In genomic region chr17:56833812-56834379, GRCh38 we compare ENCODE assay signal across 8 cellular contexts. TPM values are rescaled to one million over a fixed set of nuclear protein-coding genes. Genes with fewer than 3 reads are reported as not detected.
A peak's percentile ranks its signal among the peaks of the same experiment; 100 is the strongest.
DNase-seq lines count a peak whose midpoint lies in the region; ATAC-seq and TF ChIP-seq lines count a peak whose summit lies in the region.

A gene with protein sequence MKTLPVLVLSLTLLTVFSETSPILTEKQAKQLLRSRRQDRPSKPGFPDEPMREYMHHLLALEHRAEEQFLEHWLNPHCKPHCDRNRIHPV (minus strand): TSS chr17:56833920. CDS start chr17:56815810, 18,110 bp downstream.
Gene DGKE, plus strand, starts transcription at chr17:56834151. Its CDS starts 645 bp downstream, at chr17:56834796.

- H4K91ac ChIP-seq in H9 (ENCODE audit: insufficient read length, low read depth, low read length) (no peak within 1 kb of the TSS), neuronal stem cell (ENCODE audit: low read depth, low read length, poor library complexity) (no peak within 1 kb of the TSS)

- peaks cover 5% of the 10 kb centered on the region; the same call in 1 of the 2 replicates for H3K27me3 ChIP-seq in H9 (ENCODE audit: insufficient read depth, low read length)
- no peaks in the 10 kb centered on the region for H3K27me3 ChIP-seq in Loucy (ENCODE audit: insufficient read depth, low read length, poor library complexity, severe bottlenecking)
- H3K27me3 ChIP-seq in foreskin keratinocyte: no peaks in the 10 kb centered on the region
- H3K27me3 ChIP-seq in neuronal stem cell (ENCODE audit: control insufficient read depth in 3 of 3, insufficient read depth in 3 of 3, low read depth in 1 of 3, low read length in 3 of 3): peaks cover 0 to 15% (median 0%) of the 10 kb centered on the region in 3 experiments
- peaks cover 0 to 2% (median 0%) of the 10 kb centered on the region in 5 donors for H3K27me3 ChIP-seq in subcutaneous abdominal adipose tissue (ENCODE audit: control insufficient read depth in 5 of 5, insufficient read depth in 4 of 5, low read length in 5 of 5)

- H3K36me3 ChIP-seq in ES-I3 (ENCODE audit: insufficient read depth, low read length) (no peaks in the 10 kb centered on the region), Loucy (ENCODE audit: insufficient read depth, low read length) (peaks cover 5% of the 10 kb centered on the region; the same call in 1 of the 2 replicates), neuronal stem cell (replicated peaks in 1 of 2; ENCODE audit: control insufficient read depth in 2 of 2, insufficient read depth in 2 of 2, low read length in 2 of 2) (peaks cover 0 to 6% of the 10 kb centered on the region in 2 donors), subcutaneous abdominal adipose tissue (ENCODE audit: control insufficient read depth in 5 of 5, insufficient read depth in 5 of 5, low read length in 5 of 5) (peaks cover 0 to 8% (median 0%) of the 10 kb centered on the region in 5 donors)

- no peak within 1 kb of the TSS for H2BK12ac ChIP-seq in H9 (ENCODE audit: insufficient read length, low read depth, low read length)
- H2BK12ac ChIP-seq in neuronal stem cell (ENCODE audit: low read length): peak within 1 kb of the TSS; percentile 87

- H2BK120ac ChIP-seq in H9 (ENCODE audit: low read depth, low read length, poor library complexity, severe bottlenecking) (no peak within 1 kb of the TSS), neuronal stem cell (ENCODE audit: low read depth, low read length) (peak within 1 kb of the TSS; percentile 73)

- H3K23ac ChIP-seq in H9 (ENCODE audit: insufficient read length, low read depth, low read length): no peak within 1 kb of the TSS
- peak within 1 kb of the TSS; percentile 92 for H3K23ac ChIP-seq in neuronal stem cell (ENCODE audit: low read depth, low read length, poor library complexity)

- H3K56ac ChIP-seq in H9 (ENCODE audit: insufficient read length, low read depth, low read length): no peak within 1 kb of the TSS

- H3K79me1 ChIP-seq in H9 (ENCODE audit: insufficient read depth, low read depth, low read length, poor library complexity, severe bottlenecking) (no peaks in the 10 kb centered on the region), neuronal stem cell (ENCODE audit: low read depth, low read length) (peaks cover 3% of the 10 kb centered on the region)

- H2BK5ac ChIP-seq in H9 (ENCODE audit: insufficient read length, low read length): no peak within 1 kb of the TSS
- H2BK5ac ChIP-seq in neuronal stem cell (ENCODE audit: low read length): peak within 1 kb of the TSS; percentile 83

- no peak within 1 kb of the TSS for H4K5ac ChIP-seq in H9 (ENCODE audit: insufficient read length, low read depth, low read length)

- no peak within 1 kb of the TSS for H3K4ac ChIP-seq in H9 (ENCODE audit: low read depth, low read length)
- H3K4ac ChIP-seq in neuronal stem cell (ENCODE audit: low read length): peak within 1 kb of the TSS; percentile 85

- H3K27ac ChIP-seq in H9 (ENCODE audit: insufficient read length, low read depth, low read length): no peak within 1 kb of the TSS
- peak within 1 kb of the TSS; percentile 70 for H3K27ac ChIP-seq in foreskin keratinocyte
- peak within 1 kb of the TSS; percentile 34 for H3K27ac ChIP-seq in neuronal stem cell (replicated peaks; ENCODE audit: low read length)
- peak within 1 kb of the TSS; percentile 72 for H3K27ac ChIP-seq in subcutaneous abdominal adipose tissue (ENCODE audit: low read depth, low read length)

- H3K18ac ChIP-seq in H9 (ENCODE audit: insufficient read length, low read depth, low read length) (no peak within 1 kb of the TSS), neuronal stem cell (ENCODE audit: low read length) (peak within 1 kb of the TSS; percentile 97)

- H3T11ph ChIP-seq in H9 (ENCODE audit: low read length): no peak within 1 kb of the TSS

- WGBS in H9 (ENCODE audit: extremely low coverage, insufficient read length, low lambda C conversion rate): no CpG with 5 or more reads among the region's 65 CpGs
- WGBS in neuronal stem cell (ENCODE audit: extremely low coverage in 2 of 2, insufficient read length in 2 of 2, insufficient replicate concordance in 1 of 2), 2 donors: no CpG with 5 or more reads among the region's 65 CpGs

- H3K4me2 ChIP-seq in H9 (ENCODE audit: insufficient read depth, insufficient read length, low read length) (peak within 1 kb of the TSS; percentile 86), Loucy (ENCODE audit: low read depth, low read length, poor library complexity, severe bottlenecking) (peak within 1 kb of the TSS; percentile 96), neuronal stem cell (ENCODE audit: insufficient read depth, low read length, poor library complexity, severe bottlenecking) (peak within 1 kb of the TSS; percentile 99)

- H3K79me2 ChIP-seq in H9 (ENCODE audit: insufficient read depth, low read length) (no peaks in the 10 kb centered on the region; the same call in 1 of the 2 replicates), Loucy (ENCODE audit: insufficient read depth, low read length) (peaks cover 89% of the 10 kb centered on the region)

- no peak within 1 kb of the TSS for H2AK5ac ChIP-seq in H9 (ENCODE audit: insufficient read length, low read length)
- H2AK5ac ChIP-seq in neuronal stem cell (ENCODE audit: low read depth, low read length): no peak within 1 kb of the TSS

- TF ChIP-seq CTCF in H9 (conservative IDR thresholded peaks at IDR 0.05): no peak
- no peak for TF ChIP-seq CTCF in Loucy (conservative IDR thresholded peaks at IDR 0.05; ENCODE audit: low read length)
- no peak for TF ChIP-seq CTCF in foreskin keratinocyte (conservative IDR thresholded peaks at IDR 0.05)

- H3K27ac Mint-ChIP-seq in H9: no peak within 1 kb of the TSS; a peak in 1 of 7 replicates

- H3K4me3 ChIP-seq in Loucy (ENCODE audit: low read length, poor library complexity, severe bottlenecking) (peak within 1 kb of the TSS; percentile 92), neuronal stem cell (ENCODE audit: low read length in 2 of 2) (peak within 1 kb of the TSS; percentile 74 to 89), subcutaneous abdominal adipose tissue (ENCODE audit: low read depth in 1 of 5, low read length in 5 of 5) (peak within 1 kb of the TSS; percentile 62 to 85 (median 80))

- H3K9me2 ChIP-seq in Loucy (replicated peaks; ENCODE audit: low read depth, low read length): no peaks in the 10 kb centered on the region

- H3F3A ChIP-seq in Loucy (ENCODE audit: low read depth): no peaks in the 10 kb centered on the region

- H4K20me1 ChIP-seq in H9 (ENCODE audit: control insufficient read depth, insufficient read depth, insufficient read length): no peaks in the 10 kb centered on the region
- H4K20me1 ChIP-seq in Loucy (ENCODE audit: insufficient read depth, low read length, poor library complexity, severe bottlenecking): peaks cover 65% of the 10 kb centered on the region

- H3K9me3 Mint-ChIP-seq in H9: no peaks in the 10 kb centered on the region; a peak in 1 of 5 replicates

- H3K4me1 ChIP-seq in ES-I3 (ENCODE audit: insufficient read depth, low read length) (peaks cover 17% of the 10 kb centered on the region), H9 (ENCODE audit: insufficient read depth, low read length) (no peaks in the 10 kb centered on the region; the same call in 1 of the 2 replicates), Loucy (ENCODE audit: insufficient read depth, low read length, poor library complexity, severe bottlenecking) (peaks cover 68% of the 10 kb centered on the region), foreskin keratinocyte (peaks cover 12% of the 10 kb centered on the region), neuronal stem cell (ENCODE audit: control insufficient read depth in 2 of 2, insufficient read depth in 1 of 2, low read depth in 1 of 2, low read length in 2 of 2) (peaks cover 3 to 8% of the 10 kb centered on the region in 2 donors), subcutaneous abdominal adipose tissue (ENCODE audit: control insufficient read depth in 5 of 5, insufficient read depth in 5 of 5, low read length in 5 of 5) (peaks cover 0 to 55% (median 30%) of the 10 kb centered on the region in 5 donors)

- H2BK15ac ChIP-seq in H9 (ENCODE audit: low read depth, low read length): no peak within 1 kb of the TSS
- H2BK15ac ChIP-seq in neuronal stem cell (ENCODE audit: low read length): peak within 1 kb of the TSS; percentile 90

- H3K9ac ChIP-seq in ES-I3 (ENCODE audit: low read depth, low read length) (peak within 1 kb of the TSS; percentile 73), H9 (ENCODE audit: extremely low read depth, insufficient read length, low read length) (no peak within 1 kb of the TSS), Loucy (ENCODE audit: low read depth, low read length, poor library complexity, severe bottlenecking) (peak within 1 kb of the TSS; percentile 87), neuronal stem cell (ENCODE audit: low read depth, low read length, poor library complexity) (peak within 1 kb of the TSS; percentile 89), subcutaneous abdominal adipose tissue (ENCODE audit: low read length in 5 of 5) (peak within 1 kb of the TSS in 4 of 5 donors; percentile 26 to 76 (median 70))

- no peak within 1 kb of the TSS for H4K8ac ChIP-seq in H9 (replicated peaks; ENCODE audit: insufficient read length, low read depth, low read length)
- H4K8ac ChIP-seq in neuronal stem cell (ENCODE audit: low read depth, low read length): no peak within 1 kb of the TSS

- H3K14ac ChIP-seq in H9 (ENCODE audit: insufficient read depth, low read length) (peak within 1 kb of the TSS; percentile 64), neuronal stem cell (ENCODE audit: low read length) (peak within 1 kb of the TSS; percentile 96)

- no peaks in the 10 kb centered on the region for H3K9me3 ChIP-seq in ES-I3 (ENCODE audit: control insufficient read depth, insufficient read depth, low read length)
- no peaks in the 10 kb centered on the region for H3K9me3 ChIP-seq in H9 (ENCODE audit: control insufficient read depth, low read depth, low read length)
- H3K9me3 ChIP-seq in Loucy (ENCODE audit: insufficient read depth, low read depth, low read length): no peaks in the 10 kb centered on the region
- H3K9me3 ChIP-seq in neuronal stem cell (replicated peaks in 1 of 2; ENCODE audit: control insufficient read depth in 2 of 2, insufficient read depth in 1 of 2, low read depth in 1 of 2, low read length in 2 of 2): peaks cover 0 to 8% of the 10 kb centered on the region in 2 donors
- no peaks in the 10 kb centered on the region for H3K9me3 ChIP-seq in subcutaneous abdominal adipose tissue (ENCODE audit: control insufficient read depth in 5 of 5, low read length in 5 of 5)

- H3K4me3 Mint-ChIP-seq in H9: peak within 1 kb of the TSS; percentile 80 to 90

- ATAC-seq in foreskin keratinocyte: peak; percentile 87

- DNase-seq in H9: peak; percentile 98
- DNase-seq in SIG-M5 (lab: John Stamatoyannopoulos, UW): peak; percentile 19
- peak; percentile 99 for DNase-seq in activated gamma-delta T cell treated with anti-CD3 and anti-CD28 coated beads, Interleukin-2, amount 50 U/mL, for 16 hours (ENCODE audit: low read depth)
- peak; percentile 68 to 87 for DNase-seq in foreskin keratinocyte
- DNase-seq in neuronal stem cell (ENCODE audit: low spot score): peak; percentile 95

- peaks cover 26 to 33% of the 10 kb centered on the region in 2 experiments for H3K4me1 Mint-ChIP-seq in H9

- no peak within 1 kb of the TSS for H2BK20ac ChIP-seq in H9 (ENCODE audit: low read depth, low read length, poor library complexity, severe bottlenecking)

- H3K27me3 Mint-ChIP-seq in H9 (ENCODE audit: low read depth): peaks cover 42% of the 10 kb centered on the region

- H2AFZ ChIP-seq in H9 (ENCODE audit: low read length): no peak within 1 kb of the TSS
- H2AFZ ChIP-seq in Loucy (ENCODE audit: low read length): peak within 1 kb of the TSS; percentile 85
- peak within 1 kb of the TSS; percentile 99 for H2AFZ ChIP-seq in neuronal stem cell (ENCODE audit: low read length)

- H3K36me3 Mint-ChIP-seq in H9 (ENCODE audit: insufficient read depth in 1 of 3, low read depth in 3 of 3): peaks cover 16 to 20% (median 17%) of the 10 kb centered on the region in 3 experiments

- peaks cover 15% of the 10 kb centered on the region for H3K23me2 ChIP-seq in H9 (ENCODE audit: insufficient read length, low read depth, low read length, poor library complexity, severe bottlenecking)

RNA-seq across cellular contexts. Expression of the first gene that starts in this region (rescaled TPM):
- total RNA-seq in H9 (2021) (0.88 and 1.0 TPM in 2 replicates), foreskin keratinocyte (0.95 and 0.99 TPM in 2 replicates)
- 0.79 and 0.91 TPM in 2 replicates for polyA plus RNA-seq in foreskin keratinocyte
- polyA plus RNA-seq in neuronal stem cell (2013, experiment 1 of 2): 1.4 TPM
- 1.4 TPM for polyA plus RNA-seq in neuronal stem cell (2013, experiment 2 of 2)

RNA-seq across cellular contexts. Expression of gene DGKE, which starts in this region (rescaled TPM):
- total RNA-seq in H9 (2021) (3.8 and 4.9 TPM in 2 replicates), foreskin keratinocyte (5.8 and 5.9 TPM in 2 replicates)
- 1.3 and 2.0 TPM in 2 replicates for polyA plus RNA-seq in foreskin keratinocyte
- polyA plus RNA-seq in neuronal stem cell (2013, experiment 1 of 2): 3.7 TPM
- 3.2 TPM for polyA plus RNA-seq in neuronal stem cell (2013, experiment 2 of 2)

Comparison
In these comparisons a context has a peak if more than half of its experiments do, and no peak if none do; other contexts are left out.
1. DNase-seq: peak in every context shown above with its lines; median percentile 99 in activated gamma-delta T cell treated with anti-CD3 and anti-CD28 coated beads, Interleukin-2, amount 50 U/mL, for 16 hours; 98 in H9; 95 in neuronal stem cell; 78 in foreskin keratinocyte; 19 in SIG-M5.